In genomic region chr12:121596526-121596925, GRCh38 we compare ENCODE assay signal across 23 cellular contexts.
"Had no signal": no experiment of that assay in that cellular context is flagged by ENCODE, and none has a peak within 500 bp of the region (broad histone marks: within the 10 kb centered on the region; RNA-seq: fewer than 3 reads in every experiment).

No MANE protein-coding gene starts in this region.

- H3K4me3 Mint-ChIP-seq: dendritic cell treated with granulocyte-macrophage colony-stimulating factor and Interleukin-4, amounts not matched to agents 40 ng/mL and 50 ng/mL, for 4 days; effector memory CD8-positive, alpha-beta T cell; endodermal cell had no signal

- H3K27ac Mint-ChIP-seq: dendritic cell treated with granulocyte-macrophage colony-stimulating factor and Interleukin-4, amounts not matched to agents 40 ng/mL and 50 ng/mL, for 4 days; endodermal cell had no signal

- H3K4me3 ChIP-seq: colonic mucosa, coronary artery, esophagus muscularis mucosa, esophagus squamous epithelium, gastrocnemius medialis, gastroesophageal sphincter, heart left ventricle, heart right ventricle had no signal

- H3K27me3 Mint-ChIP-seq: effector memory CD8-positive, alpha-beta T cell had no signal

- H3K36me3 ChIP-seq: colonic mucosa, esophagus muscularis mucosa, esophagus squamous epithelium, gastrocnemius medialis, gastroesophageal sphincter, heart left ventricle, heart right ventricle had no signal

- H3K9me3 ChIP-seq: colonic mucosa, esophagus muscularis mucosa, esophagus squamous epithelium, gastrocnemius medialis, gastroesophageal sphincter, heart left ventricle, heart right ventricle had no signal

- H3K4me1 ChIP-seq: esophagus muscularis mucosa, esophagus squamous epithelium, foreskin keratinocyte, gastroesophageal sphincter, heart left ventricle had no signal

- H3K9me3 Mint-ChIP-seq: dendritic cell treated with granulocyte-macrophage colony-stimulating factor and Interleukin-4, amounts not matched to agents 40 ng/mL and 50 ng/mL, for 4 days; effector memory CD8-positive, alpha-beta T cell; endodermal cell had no signal

- H3K27ac ChIP-seq: colonic mucosa, coronary artery, epithelial cell of prostate, esophagus muscularis mucosa, esophagus squamous epithelium, foreskin keratinocyte, gastrocnemius medialis, gastroesophageal sphincter, heart left ventricle, heart right ventricle had no signal

- H3K27me3 ChIP-seq: colonic mucosa, esophagus muscularis mucosa, esophagus squamous epithelium, foreskin keratinocyte, gastrocnemius medialis, gastroesophageal sphincter, heart left ventricle, heart right ventricle had no signal

- DNase-seq: colonic mucosa; cortex of kidney; dermis blood vessel endothelial cell; effector CD4-positive, alpha-beta T cell; effector CD8-positive, alpha-beta T cell; effector memory CD4-positive, alpha-beta T cell; effector memory CD8-positive, alpha-beta T cell; endodermal cell; erythroblast; esophagus squamous epithelium; foreskin fibroblast; foreskin keratinocyte; foreskin melanocyte; gastrocnemius medialis; glutamatergic neuron; head of caudate nucleus; heart left ventricle; heart right ventricle had no signal
